Comparison of ENCODE assay signal across 11 cellular contexts in genomic region chr2:28102455-28102874, GRCh38.
DNase-seq lines count a peak whose midpoint lies in the region; ATAC-seq and TF ChIP-seq lines count a peak whose summit lies in the region.
"Had no signal": no experiment of that assay in that cellular context is flagged by ENCODE, and none has a peak within 500 bp of the region (broad histone marks: within the 10 kb centered on the region; RNA-seq: fewer than 3 reads in every experiment).

No MANE protein-coding gene starts in this region.

- H3K27ac ChIP-seq in heart left ventricle (peak overlapping the region; percentile 43 to 90 (median 76)), skeletal muscle tissue (ENCODE audit: low read depth, low read length) (peak overlapping the region; percentile 79)
- no peak overlapping the region for H3K27ac ChIP-seq in CD4-positive, alpha-beta memory T cell (ENCODE audit: low read depth, low read length)

- no peak for TF ChIP-seq POLR2A in heart left ventricle (IDR thresholded peaks at IDR 0.05)

- H3K27ac Mint-ChIP-seq in CD4-positive, alpha-beta memory T cell: no peak overlapping the region

- H3K27me3 ChIP-seq in heart left ventricle (no peaks in the 10 kb centered on the region), skeletal muscle tissue (ENCODE audit: control insufficient read depth in 3 of 3, insufficient read depth in 3 of 3, low read length in 3 of 3) (no peaks in the 10 kb centered on the region)
- no peaks in the 10 kb centered on the region for H3K27me3 ChIP-seq in CD4-positive, alpha-beta memory T cell (ENCODE audit: insufficient read depth, low read length)

- POLR2A ChIA-PET in CD4-positive, alpha-beta memory T cell (lab: Charles Lee; ENCODE audit: partially characterized antibody): no interaction called here

- H3K4me1 ChIP-seq in heart left ventricle (peaks cover 0 to 38% (median 24%) of the 10 kb centered on the region in 12 donors), skeletal muscle tissue (ENCODE audit: control insufficient read depth in 3 of 3, insufficient read depth in 3 of 3, low read length in 3 of 3) (peaks cover 16 to 26% (median 16%) of the 10 kb centered on the region in 3 donors)
- no peaks in the 10 kb centered on the region for H3K4me1 ChIP-seq in CD4-positive, alpha-beta memory T cell (ENCODE audit: insufficient read depth, low read length)

- TF ChIP-seq CTCF in WI38 (IDR thresholded peaks at IDR 0.05; ENCODE audit: low read depth, low read length): no peak
- no peak for TF ChIP-seq CTCF in heart left ventricle (IDR thresholded peaks at IDR 0.05)

- CTCF ChIA-PET in CD4-positive, alpha-beta memory T cell (lab: Charles Lee; ENCODE audit: partially characterized antibody): no interaction called here

- H3K9me3 ChIP-seq in heart left ventricle (no peaks in the 10 kb centered on the region), skeletal muscle tissue (ENCODE audit: control insufficient read depth in 3 of 3, low read length in 3 of 3) (no peaks in the 10 kb centered on the region)
- H3K9me3 ChIP-seq in CD4-positive, alpha-beta memory T cell (ENCODE audit: control insufficient read depth in 1 of 2, low read length in 2 of 2): no peaks in the 10 kb centered on the region

- H3K36me3 ChIP-seq in heart left ventricle: no peaks in the 10 kb centered on the region
- no peaks in the 10 kb centered on the region for H3K36me3 ChIP-seq in skeletal muscle tissue (ENCODE audit: control insufficient read depth in 3 of 3, insufficient read depth in 3 of 3, low read length in 3 of 3)
- H3K36me3 ChIP-seq in CD4-positive, alpha-beta memory T cell (ENCODE audit: insufficient read depth, low read length): no peaks in the 10 kb centered on the region

- H3K9me3 Mint-ChIP-seq in CD4-positive, alpha-beta memory T cell: peaks cover 0 to 2% (median 0%) of the 10 kb centered on the region in 8 donors

- ATAC-seq in heart left ventricle (peak; percentile 77 to 89 (median 87)), GM21381 (IDR thresholded peaks at IDR 0.05; ENCODE audit: unreplicated experiment) (no peak)

- peaks cover 0 to 1% (median 0%) of the 10 kb centered on the region in 4 donors for H3K4me1 Mint-ChIP-seq in CD4-positive, alpha-beta memory T cell

- intact Hi-C loops in heart left ventricle (cut with DNase I): loop anchor here in 5 of 10 donors (2.0 to 10.0 kb wide), 4 partner anchors 35 to 292 kb away; partner anchors contain the start of gene FOSL2 (in 4 of the 5)
- intact Hi-C loops in CD4-positive, alpha-beta memory T cell (cut with micrococcal nuclease): no loop called here

- 9 to 12% (median 10%) methylated on average over 1 of the region's 1 CpG for WGBS in heart left ventricle, 4 donors

- peak overlapping the region; percentile 17; the same call in 1 of the 2 replicates for H3K4me3 ChIP-seq in WI38 (ENCODE audit: low read depth, low read length)
- peak overlapping the region in 8 of 12 donors; percentile 3 to 40 (median 26) for H3K4me3 ChIP-seq in heart left ventricle
- peak overlapping the region in 2 of 3 donors; percentile 7 to 9 for H3K4me3 ChIP-seq in skeletal muscle tissue (ENCODE audit: low read length in 3 of 3)
- no peak overlapping the region for H3K4me3 ChIP-seq in CD4-positive, alpha-beta memory T cell (ENCODE audit: low read length in 2 of 2)

- peak overlapping the region in 1 of 3 donors; percentile 2 for H3K9ac ChIP-seq in skeletal muscle tissue (ENCODE audit: low read depth in 1 of 3, low read length in 3 of 3)

- DNase-seq in GM04503 (ENCODE audit: low read depth) (peak; percentile 54), heart left ventricle (peak in 2 of 5 donors; percentile 20 to 25), SIG-M5 (lab: John Stamatoyannopoulos, UW) (no peak), NCI-H524 treated with DMSO at 0.1 percent for 48 hours (lab: John Stamatoyannopoulos, UW) (no peak)
- DNase-seq in CD4-positive, alpha-beta memory T cell: no peak
- DNase-seq: activated T-cell treated with anti-CD3 and anti-CD28 coated beads for 4 hours; effector CD4-positive, alpha-beta T cell; NCI-H1105 treated with DMSO at 0.1 percent for 48 hours had no signal

- H3K36me3 Mint-ChIP-seq in CD4-positive, alpha-beta memory T cell: peaks cover 0 to 6% of the 10 kb centered on the region in 2 donors

- no peak overlapping the region for H3K4me3 Mint-ChIP-seq in CD4-positive, alpha-beta memory T cell

- H3K27me3 Mint-ChIP-seq in CD4-positive, alpha-beta memory T cell: no peaks in the 10 kb centered on the region

Comparison
In these comparisons a context has a peak if more than half of its experiments do, and no peak if none do; other contexts are left out.
1. H3K4me3 ChIP-seq: peak in WI38 (single experiment), heart left ventricle (8 of 12) and skeletal muscle tissue (2 of 3); none in CD4-positive, alpha-beta memory T cell (0 of 2).